Comparison of ENCODE assay signal across 8 cellular contexts in the genomic region with DNA sequence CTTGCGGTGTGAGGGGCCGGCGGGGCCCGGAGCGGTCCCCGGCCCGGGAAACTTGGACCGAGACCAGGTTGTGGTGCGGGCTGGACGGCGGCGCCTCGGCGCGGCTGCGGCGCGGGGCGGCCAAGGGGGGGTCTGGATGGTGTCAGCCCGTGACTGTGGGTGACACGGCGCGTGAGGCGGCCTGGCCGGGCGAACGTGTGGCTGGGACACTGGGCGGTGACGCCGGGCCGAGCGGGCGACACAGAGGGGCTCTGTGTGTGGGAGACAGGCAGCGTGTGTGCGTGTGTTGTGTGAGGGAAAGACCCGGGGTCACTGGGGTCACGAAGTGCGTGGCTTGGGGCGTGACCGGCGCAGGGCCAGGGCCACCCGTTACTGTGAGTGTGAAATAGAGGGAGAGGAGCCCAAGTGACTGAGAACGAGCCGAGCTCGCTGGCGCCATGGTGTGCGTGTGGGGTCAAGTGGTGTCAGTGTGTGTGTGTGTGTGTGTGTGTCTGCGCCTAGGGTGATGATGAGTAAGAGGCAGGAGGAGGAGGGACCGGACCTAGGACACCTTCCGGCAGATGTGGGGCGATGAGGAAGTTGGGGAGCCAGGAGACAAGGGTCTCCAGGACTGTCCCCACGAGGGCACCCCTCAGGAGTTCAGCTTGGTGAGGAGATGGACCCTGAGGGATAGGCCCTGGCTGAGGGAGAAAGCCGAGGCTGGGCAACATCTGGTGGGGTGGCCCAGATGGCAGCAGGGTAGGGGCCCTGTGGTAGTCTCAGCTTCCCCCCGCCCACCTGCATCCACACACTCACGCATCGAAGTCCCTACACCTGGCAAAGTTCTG. TPM values are rescaled to one million over a fixed set of nuclear protein-coding genes. Genes with fewer than 3 reads are reported as not detected.
DNase-seq lines count a peak whose midpoint lies in the region; ATAC-seq and TF ChIP-seq lines count a peak whose summit lies in the region.

No MANE protein-coding gene starts in this region.

- TF ChIP-seq POLR2A in esophagus muscularis mucosa (IDR thresholded peaks at IDR 0.05; ENCODE audit: low read depth), result peak; percentile 27

- intact Hi-C loops in OCI-LY7 (cut with micrococcal nuclease; ENCODE audit: unreplicated experiment), result loop anchor here (1.0 to 2.0 kb wide), 2 partner anchors 8 to 16 kb away; no protein-coding TSS in a partner anchor
- intact Hi-C loops in esophagus muscularis mucosa (cut with DNase I), result no loop called here

- no peaks in the 10 kb centered on the region for H3K9me3 Mint-ChIP-seq in naive B cell
- no peaks in the 10 kb centered on the region for H3K9me3 Mint-ChIP-seq in stimulated activated naive B cell treated with anti-CD40 and anti-IgM and Interleukin-4, amounts not matched to agents 10 μg/mL and 1 μg/mL and 100 μg/mL, for 72 hours

- peaks cover 20% of the 10 kb centered on the region for H4K20me1 ChIP-seq in OCI-LY7 (ENCODE audit: insufficient read depth, low read length)

- peak; percentile 26 for ATAC-seq in HG03045 (IDR thresholded peaks at IDR 0.05; ENCODE audit: unreplicated experiment)
- ATAC-seq in naive B cell (ENCODE audit: low read depth in 2 of 2), result peak; percentile 37
- peak; percentile 45 to 56 for ATAC-seq in stimulated activated naive B cell treated with anti-CD40 and anti-IgM and Interleukin-4, amounts not matched to agents 10 μg/mL and 1 μg/mL and 100 μg/mL, for 72 hours (replicated peaks)

- CTCF ChIA-PET in OCI-LY7 (lab: Charles Lee; ENCODE audit: unreplicated experiment), result interaction anchor here (0.6 to 1.0 kb wide), 3 partner anchors 11 to 27 kb away, joined by 3 to 4 read pairs (median 3); no protein-coding TSS in a partner anchor

- H3K36me3 Mint-ChIP-seq in naive B cell, result no peaks in the 10 kb centered on the region
- H3K36me3 Mint-ChIP-seq in stimulated activated naive B cell treated with anti-CD40 and anti-IgM and Interleukin-4, amounts not matched to agents 10 μg/mL and 1 μg/mL and 100 μg/mL, for 72 hours, result peaks cover 32 to 39% of the 10 kb centered on the region in 2 donors

- H3K4me1 ChIP-seq in OCI-LY7 (ENCODE audit: insufficient read depth, low read length, poor library complexity, severe bottlenecking) (peaks cover 66% of the 10 kb centered on the region), esophagus muscularis mucosa (peaks cover 27 to 38% (median 29%) of the 10 kb centered on the region in 4 donors)

- POLR2A ChIA-PET in OCI-LY7 (lab: Charles Lee), result interaction anchor here (0.6 to 1.0 kb wide), 2 partner anchors 19 to 245 kb away, joined by 3 to 4 read pairs; no protein-coding TSS in a partner anchor

- H3K9me2 ChIP-seq in OCI-LY7 (ENCODE audit: insufficient read depth, low read length), result no peaks in the 10 kb centered on the region

- peak overlapping the region; percentile 87 for H3K4me2 ChIP-seq in OCI-LY7 (ENCODE audit: low read length)

- H3K79me2 ChIP-seq in OCI-LY7 (ENCODE audit: insufficient read depth, low read depth, low read length), result peaks cover 51% of the 10 kb centered on the region

- peak overlapping the region; percentile 56; the same call in 1 of the 2 replicates for H2AFZ ChIP-seq in OCI-LY7 (ENCODE audit: low read length)

- H3K36me3 ChIP-seq in OCI-LY7 (ENCODE audit: insufficient read depth, low read length), result peaks cover 13% of the 10 kb centered on the region; the same call in 1 of the 2 replicates
- no peaks in the 10 kb centered on the region for H3K36me3 ChIP-seq in esophagus muscularis mucosa

- H3K9me3 ChIP-seq in OCI-LY7 (ENCODE audit: low read length) (no peaks in the 10 kb centered on the region), esophagus muscularis mucosa (no peaks in the 10 kb centered on the region)

- no TSS peak for BruUV-seq in OCI-LY7 (replicated peaks; lab: Mats Ljungman, UMichigan)

- H3K4me1 Mint-ChIP-seq in naive B cell, result peaks cover 68 to 83% (median 81%) of the 10 kb centered on the region in 3 donors
- H3K4me1 Mint-ChIP-seq in stimulated activated naive B cell treated with anti-CD40 and anti-IgM and Interleukin-4, amounts not matched to agents 10 μg/mL and 1 μg/mL and 100 μg/mL, for 72 hours, result peaks cover 65 to 70% of the 10 kb centered on the region in 2 donors

- H3K27ac ChIP-seq in OCI-LY7 (ENCODE audit: low read depth, low read length, poor library complexity, severe bottlenecking) (peak overlapping the region; percentile 63), esophagus muscularis mucosa (replicated peaks in 1 of 4) (peak overlapping the region; percentile 82 to 90 (median 86))

- H3K4me3 ChIP-seq in OCI-LY7 (ENCODE audit: low read depth, low read length, poor library complexity, severe bottlenecking), result peak overlapping the region; percentile 98
- H3K4me3 ChIP-seq in esophagus muscularis mucosa, result peak overlapping the region; percentile 65 to 81 (median 76)

- 10% methylated on average over 29 of the region's 56 CpGs for WGBS in esophagus muscularis mucosa

- no peaks in the 10 kb centered on the region for H3K27me3 Mint-ChIP-seq in naive B cell
- H3K27me3 Mint-ChIP-seq in stimulated activated naive B cell treated with anti-CD40 and anti-IgM and Interleukin-4, amounts not matched to agents 10 μg/mL and 1 μg/mL and 100 μg/mL, for 72 hours, result no peaks in the 10 kb centered on the region

- DNase-seq in NCI-H1417 (lab: John Stamatoyannopoulos, UW), result peak in 2 of 3 experiments; percentile 66 to 71
- no peak for DNase-seq in NCI-H1417 treated with DMSO at 0.1 percent for 48 hours (lab: John Stamatoyannopoulos, UW)
- DNase-seq in OCI-LY7 (ENCODE audit: low spot score), result peak; percentile 66
- DNase-seq in activated T-cell treated with anti-CD3 and anti-CD28 coated beads, Interleukin-2, amount 50 U/mL, for 1 hour, result peak; percentile 64
- DNase-seq in esophagus muscularis mucosa (ENCODE audit: extremely low spot score), result no peak
- peak; percentile 66 for DNase-seq in naive B cell
- peak; percentile 57 for DNase-seq in stimulated activated naive B cell treated with anti-CD40 and anti-IgM and Interleukin-4, amounts not matched to agents 10 μg/mL and 1 μg/mL and 100 μg/mL, for 72 hours

- H3K27ac Mint-ChIP-seq in naive B cell, result peak overlapping the region; percentile 98 to 100 (median 99)
- H3K27ac Mint-ChIP-seq in stimulated activated naive B cell treated with anti-CD40 and anti-IgM and Interleukin-4, amounts not matched to agents 10 μg/mL and 1 μg/mL and 100 μg/mL, for 72 hours, result peak overlapping the region; percentile 98

- no peak for TF ChIP-seq EP300 in esophagus muscularis mucosa (IDR thresholded peaks at IDR 0.05)

- no peaks in the 10 kb centered on the region for H3K27me3 ChIP-seq in esophagus muscularis mucosa

- peak overlapping the region; percentile 89 to 100 (median 98) for H3K4me3 Mint-ChIP-seq in naive B cell
- H3K4me3 Mint-ChIP-seq in stimulated activated naive B cell treated with anti-CD40 and anti-IgM and Interleukin-4, amounts not matched to agents 10 μg/mL and 1 μg/mL and 100 μg/mL, for 72 hours, result peak overlapping the region; percentile 94 to 96

- TF ChIP-seq CTCF in OCI-LY7 (conservative IDR thresholded peaks at IDR 0.05; ENCODE audit: low read length), result no peak
- TF ChIP-seq CTCF in esophagus muscularis mucosa (IDR thresholded peaks at IDR 0.05), result no peak

RNA-seq across cellular contexts. Expression of a gene that starts 0.8 kb away (rescaled TPM):
- total RNA-seq in OCI-LY7 (2014; rRNA removed; shearing (Covaris generic)), result 16.6 and 21.5 TPM in 2 replicates
- total RNA-seq in OCI-LY7 (2022) (24.7 and 30.8 TPM in 2 replicates), esophagus muscularis mucosa (1 to 10 TPM; 1.2 to 7.8 (median 2.2) TPM)
- polyA plus RNA-seq in naive B cell (ENCODE audit: low read depth in 6 of 6), result 10 to 100 TPM; 16.3 to 35.1 (median 21.2) TPM

Comparison
In these comparisons a context has a peak if more than half of its experiments do, and no peak if none do; other contexts are left out.
1. DNase-seq: peak in NCI-H1417 (2 of 3), OCI-LY7 (single experiment), activated T-cell treated with anti-CD3 and anti-CD28 coated beads, Interleukin-2, amount 50 U/mL, for 1 hour (single experiment), naive B cell (single experiment) and stimulated activated naive B cell treated with anti-CD40 and anti-IgM and Interleukin-4, amounts not matched to agents 10 μg/mL and 1 μg/mL and 100 μg/mL, for 72 hours (single experiment); none in NCI-H1417 treated with DMSO at 0.1 percent for 48 hours (single experiment) and esophagus muscularis mucosa (single experiment).
2. Peak in every context shown above with its lines, with median percentiles within 50 percentile points of each other: ATAC-seq.